Comparison of ENCODE assay signal across 11 cellular contexts in genomic region chr4:75715105-75715799, GRCh38. TPM values are rescaled to one million over a fixed set of nuclear protein-coding genes. Genes with fewer than 3 reads are reported as not detected.
DNase-seq lines count a peak whose midpoint lies in the region; ATAC-seq and TF ChIP-seq lines count a peak whose summit lies in the region.
"Had no signal": no experiment of that assay in that cellular context is flagged by ENCODE, and none has a peak within 500 bp of the region (broad histone marks: within the 10 kb centered on the region; RNA-seq: fewer than 3 reads in every experiment).

No MANE protein-coding gene starts in this region.

- no peaks in the 10 kb centered on the region for H3K79me2 ChIP-seq in osteoblast (ENCODE audit: insufficient read depth, low read length)

- peak; percentile 56 for DNase-seq in AG20443 (ENCODE audit: low spot score)
- DNase-seq in coronary artery (ENCODE audit: low spot score) = no peak
- DNase-seq in osteoblast (ENCODE audit: insufficient read length, low spot score, missing footprints) = peak; percentile 45
- no peak for DNase-seq in H4 (ENCODE audit: low spot score)
- no peak for DNase-seq in NCI-H1436 treated with DMSO at 0.1 percent for 48 hours (lab: John Stamatoyannopoulos, UW)
- no peak for DNase-seq in kidney tubule cell (ENCODE audit: low spot score)
- DNase-seq: activated CD8-positive, alpha-beta T cell treated with anti-CD3 and anti-CD28 coated beads for 36 hours; CD4-positive, alpha-beta memory T cell had no signal

- ATAC-seq in HG03103 (IDR thresholded peaks at IDR 0.05; ENCODE audit: low read depth, unreplicated experiment) = peak; percentile 64
- ATAC-seq in HG02970 (IDR thresholded peaks at IDR 0.05; ENCODE audit: low FRiP score, unreplicated experiment) = no peak
- ATAC-seq: activated CD8-positive, alpha-beta T cell treated with anti-CD3 and anti-CD28 coated beads for 36 hours; HCT116 had no signal

- TF ChIP-seq CTCF in coronary artery (IDR thresholded peaks at IDR 0.05) (no peak), osteoblast (IDR thresholded peaks at IDR 0.05; ENCODE audit: extremely low read depth, low read depth, low read length) (no peak)

- no peaks in the 10 kb centered on the region for H3K36me3 ChIP-seq in osteoblast (ENCODE audit: insufficient read depth, low read length)

- H3K27ac ChIP-seq in coronary artery (peak overlapping the region; percentile 14 to 47), osteoblast (ENCODE audit: low read depth, low read length) (peak overlapping the region; percentile 31)

- peak overlapping the region; percentile 15 for H3K4me2 ChIP-seq in osteoblast (ENCODE audit: insufficient read depth, low read length)

- H3K27me3 ChIP-seq in osteoblast (ENCODE audit: insufficient read depth, low read length) = no peaks in the 10 kb centered on the region

- H4K20me1 ChIP-seq in osteoblast (ENCODE audit: insufficient read depth, low read length) = no peaks in the 10 kb centered on the region

- H3K4me1 ChIP-seq in osteoblast (ENCODE audit: insufficient read depth, low read length) = peaks cover 14% of the 10 kb centered on the region

- no peaks in the 10 kb centered on the region for H3K9me3 ChIP-seq in osteoblast (ENCODE audit: low read depth, low read length)

- H3K4me3 ChIP-seq in coronary artery = no peak overlapping the region
- H3K4me3 ChIP-seq in osteoblast (ENCODE audit: insufficient read depth, low read length) = no peak overlapping the region

- H2AFZ ChIP-seq in osteoblast (ENCODE audit: low read length) = peak overlapping the region; percentile 63

RNA-seq across cellular contexts. Expression of gene USO1, which starts 9.1 kb away (rescaled TPM):
- 120 and 122 TPM in 2 replicates for total RNA-seq in osteoblast
- 63.4 and 70.9 TPM in 2 replicates for total RNA-seq in H4 (2014; rRNA removed; shearing (Covaris generic))

RNA-seq across cellular contexts. Expression of gene G3BP2, which starts 42.0 kb away (rescaled TPM):
- total RNA-seq in osteoblast = 159 and 171 TPM in 2 replicates
- 104 and 131 TPM in 2 replicates for total RNA-seq in H4 (2014; rRNA removed; shearing (Covaris generic))

Comparison
In these comparisons a context has a peak if more than half of its experiments do, and no peak if none do; other contexts are left out.
1. DNase-seq: peak in AG20443 (single experiment) and osteoblast (single experiment); none in coronary artery (single experiment), H4 (single experiment), NCI-H1436 treated with DMSO at 0.1 percent for 48 hours (single experiment) and kidney tubule cell (single experiment).